ENCODE assay signal across 17 cellular contexts in genomic region chr20:10635476-10636208, GRCh38. TPM values are rescaled to one million over a fixed set of nuclear protein-coding genes. Genes with fewer than 3 reads are reported as not detected.
A peak's percentile ranks its signal among the peaks of the same experiment; 100 is the strongest.
DNase-seq lines count a peak whose midpoint lies in the region; ATAC-seq and TF ChIP-seq lines count a peak whose summit lies in the region.
"Had no signal": no experiment of that assay in that cellular context is flagged by ENCODE, and none has a peak within 500 bp of the region (broad histone marks: within the 10 kb centered on the region; RNA-seq: fewer than 3 reads in every experiment).

No MANE protein-coding gene starts in this region.

- no peak overlapping the region for H3K27ac Mint-ChIP-seq in activated CD8-positive, alpha-beta T cell treated with anti-CD3 and anti-CD28 coated beads, Interleukin-2, amount 10 ng/mL, durations not matched to agents 7 days and 5 days
- H3K27ac Mint-ChIP-seq: activated naive CD4-positive, alpha-beta T cell treated with anti-CD3 and anti-CD28 coated beads for 36 hours had no signal

- no peak for DNase-seq in left ventricle myocardium inferior
- DNase-seq in Right ventricle myocardium superior = no peak
- no peak for DNase-seq in epithelial cell of prostate (ENCODE audit: low read depth, low spot score)
- DNase-seq in prostate gland (ENCODE audit: low spot score) = no peak
- DNase-seq in NCI-H345 treated with DMSO at 0.1 percent for 48 hours (lab: John Stamatoyannopoulos, UW; ENCODE audit: unreplicated experiment) = no peak
- no peak for DNase-seq in activated CD8-positive, alpha-beta T cell treated with anti-CD3 and anti-CD28 coated beads, Interleukin-2, amount 10 ng/mL, durations not matched to agents 7 days and 5 days
- DNase-seq in inferior parietal cortex (ENCODE audit: extremely low spot score) = no peak
- DNase-seq: activated naive CD4-positive, alpha-beta T cell treated with anti-CD3 and anti-CD28 coated beads for 36 hours; Calu3; H9; NCI-H187 treated with DMSO at 0.1 percent for 48 hours; NCI-H748 treated with DMSO at 0.1 percent for 48 hours; stimulated activated naive CD8-positive, alpha-beta T cell treated with anti-CD3 and anti-CD28 coated beads, Interleukin-15, Interleukin-2, amounts not matched to agents 100 U/mL and 50 U/mL, for 24 hours; WERI-Rb-1 had no signal

- CTCF ChIA-PET in activated CD8-positive, alpha-beta T cell treated with anti-CD3 and anti-CD28 coated beads, Interleukin-2, amount 10 ng/mL, durations not matched to agents 7 days and 5 days (lab: Charles Lee) = no interaction called here

- intact Hi-C loops in left ventricle myocardium inferior (cut with micrococcal nuclease) = no loop called here
- intact Hi-C loops in Right ventricle myocardium superior (cut with DNase I) = no loop called here
- intact Hi-C loops in prostate gland (cut with DNase I) = loop anchor here (5.0 kb wide), 1 partner anchor 38 kb away; no protein-coding TSS in a partner anchor

- H3K4me1 ChIP-seq in left ventricle myocardium inferior (peaks cover 83% of the 10 kb centered on the region), prostate gland (replicated peaks) (no peaks in the 10 kb centered on the region)

- no peak overlapping the region for H3K4me3 Mint-ChIP-seq in activated CD8-positive, alpha-beta T cell treated with anti-CD3 and anti-CD28 coated beads, Interleukin-2, amount 10 ng/mL, durations not matched to agents 7 days and 5 days
- H3K4me3 Mint-ChIP-seq: activated naive CD4-positive, alpha-beta T cell treated with anti-CD3 and anti-CD28 coated beads for 36 hours; central memory CD8-positive, alpha-beta T cell; H9 had no signal

- POLR2A ChIA-PET in activated CD8-positive, alpha-beta T cell treated with anti-CD3 and anti-CD28 coated beads, Interleukin-2, amount 10 ng/mL, durations not matched to agents 7 days and 5 days (lab: Charles Lee) = no interaction called here

- TF ChIP-seq CTCF in left ventricle myocardium inferior (IDR thresholded peaks at IDR 0.05; ENCODE audit: borderline replicate concordance) (no peak), prostate gland (IDR thresholded peaks at IDR 0.05) (no peak)

- ATAC-seq in Right ventricle myocardium superior (ENCODE audit: poor library complexity) (no peak), GM19395 (IDR thresholded peaks at IDR 0.05; ENCODE audit: unreplicated experiment) (no peak)
- no peak for ATAC-seq in activated CD8-positive, alpha-beta T cell treated with anti-CD3 and anti-CD28 coated beads, Interleukin-2, amount 10 ng/mL, durations not matched to agents 7 days and 5 days
- ATAC-seq: stimulated activated naive CD8-positive, alpha-beta T cell treated with anti-CD3 and anti-CD28 coated beads, Interleukin-15, Interleukin-2, amounts not matched to agents 100 U/mL and 50 U/mL, for 24 hours had no signal

- H3K36me3 ChIP-seq in left ventricle myocardium inferior (peaks cover 34% of the 10 kb centered on the region), prostate gland (peaks cover 3 to 10% of the 10 kb centered on the region in 2 donors)
- H3K36me3 ChIP-seq: WERI-Rb-1 had no signal

- peaks cover 3% of the 10 kb centered on the region for H3K36me3 Mint-ChIP-seq in activated CD8-positive, alpha-beta T cell treated with anti-CD3 and anti-CD28 coated beads, Interleukin-2, amount 10 ng/mL, durations not matched to agents 7 days and 5 days (ENCODE audit: low read depth)

- H3K27me3 Mint-ChIP-seq in activated CD8-positive, alpha-beta T cell treated with anti-CD3 and anti-CD28 coated beads, Interleukin-2, amount 10 ng/mL, durations not matched to agents 7 days and 5 days (ENCODE audit: low read depth) = no peaks in the 10 kb centered on the region
- H3K27me3 Mint-ChIP-seq: central memory CD8-positive, alpha-beta T cell had no signal

- WGBS in prostate gland = 92% methylated on average over 5 of the region's 5 CpGs

- H3K9me3 Mint-ChIP-seq in activated CD8-positive, alpha-beta T cell treated with anti-CD3 and anti-CD28 coated beads, Interleukin-2, amount 10 ng/mL, durations not matched to agents 7 days and 5 days (ENCODE audit: insufficient read depth) = no peaks in the 10 kb centered on the region
- H3K9me3 Mint-ChIP-seq: activated naive CD4-positive, alpha-beta T cell treated with anti-CD3 and anti-CD28 coated beads for 36 hours; central memory CD8-positive, alpha-beta T cell; H9 had no signal

- H3K27ac ChIP-seq in left ventricle myocardium inferior (replicated peaks) (peak overlapping the region; percentile 72), epithelial cell of prostate (peak overlapping the region; percentile 80), prostate gland (peak overlapping the region; percentile 59 to 60)
- H3K27ac ChIP-seq: SJCRH30, WERI-Rb-1 had no signal

- no peaks in the 10 kb centered on the region for H3K4me1 Mint-ChIP-seq in activated CD8-positive, alpha-beta T cell treated with anti-CD3 and anti-CD28 coated beads, Interleukin-2, amount 10 ng/mL, durations not matched to agents 7 days and 5 days (ENCODE audit: low read depth)
- H3K4me1 Mint-ChIP-seq: central memory CD8-positive, alpha-beta T cell had no signal

- TF ChIP-seq POLR2A in prostate gland (IDR thresholded peaks at IDR 0.05) = no peak

- no peaks in the 10 kb centered on the region for H3K9me3 ChIP-seq in left ventricle myocardium inferior (replicated peaks)
- no peaks in the 10 kb centered on the region for H3K9me3 ChIP-seq in prostate gland
- H3K9me3 ChIP-seq: SJCRH30 had no signal

- no peak overlapping the region for H3K4me3 ChIP-seq in left ventricle myocardium inferior
- H3K4me3 ChIP-seq in prostate gland = no peak overlapping the region
- H3K4me3 ChIP-seq: SJCRH30 had no signal

- H3K27me3 ChIP-seq in left ventricle myocardium inferior (ENCODE audit: low read depth) = no peaks in the 10 kb centered on the region
- H3K27me3 ChIP-seq in prostate gland (replicated peaks; ENCODE audit: insufficient read depth) = no peaks in the 10 kb centered on the region
- H3K27me3 ChIP-seq: SJCRH30 had no signal

RNA-seq across cellular contexts. Expression of gene JAG1, which starts 38.2 kb away (rescaled TPM):
- 20.5 TPM for total RNA-seq in left ventricle myocardium inferior
- 22.1 TPM for total RNA-seq in Right ventricle myocardium superior
- 10 to 100 TPM; 46.5 to 72.3 TPM for total RNA-seq in prostate gland
- under 1 TPM; 0.16 to 0.34 TPM for total RNA-seq in activated CD8-positive, alpha-beta T cell treated with anti-CD3 and anti-CD28 coated beads, Interleukin-2, amount 10 ng/mL, durations not matched to agents 7 days and 5 days

Comparison
In these comparisons a context has a peak if more than half of its experiments do, and no peak if none do; other contexts are left out.
1. RNA of gene JAG1, which starts 38.2 kb away (total RNA-seq): 46.5 to 72.3 TPM in prostate gland, 22.1 TPM in Right ventricle myocardium superior (single experiment) and 20.5 TPM in left ventricle myocardium inferior (single experiment); 0.16 to 0.34 TPM in activated CD8-positive, alpha-beta T cell treated with anti-CD3 and anti-CD28 coated beads, Interleukin-2, amount 10 ng/mL, durations not matched to agents 7 days and 5 days; every median in the first group is over 10 times any median in the second.
2. Peak in every context shown above with its lines, with median percentiles within 50 percentile points of each other: H3K27ac ChIP-seq.